In genomic region chr18:74480149-74480651, GRCh38 we compare ENCODE assay signal across 1 cellular context.
TF ChIP-seq lines count a peak whose summit lies in the region.

No MANE protein-coding gene starts in this region.

TF ChIP-seq in K562, 482 proteins besides CTCF, POLR2A, EP300 and RAD21 (continues in another document):
- TF ChIP-seq HDAC3 (IDR thresholded peaks at IDR 0.05; ENCODE audit: borderline replicate concordance, partially characterized antibody) (peak; percentile 53), MED1 (CRISPR knock-in tag; IDR thresholded peaks at IDR 0.05; ENCODE audit: borderline replicate concordance) (no peak), RERE (CRISPR knock-in tag; IDR thresholded peaks at IDR 0.05; ENCODE audit: borderline replicate concordance) (no peak), TRIM24 (IDR thresholded peaks at IDR 0.05) (peak in 1 of 2 experiments; percentile 50; a peak in 2 of 4 replicates), KHSRP (IDR thresholded peaks at IDR 0.05) (no peak), DMBX1 (CRISPR knock-in tag; IDR thresholded peaks at IDR 0.05; ENCODE audit: borderline replicate concordance) (no peak), ZNF766 (CRISPR knock-in tag; conservative IDR thresholded peaks at IDR 0.05) (0 out of 2 replicates have a peak, but pooled peaks have one; percentile 13), SMARCB1 (IDR thresholded peaks at IDR 0.05; ENCODE audit: insufficient read length, low read depth) (no peak), CEBPG (CRISPR knock-in tag; IDR thresholded peaks at IDR 0.05) (no peak), CEBPG (tag; conservative IDR thresholded peaks at IDR 0.05 in 1 of 2, IDR thresholded peaks at IDR 0.05 in 1 of 2) (no peak), SMAD4 (CRISPR knock-in tag; conservative IDR thresholded peaks at IDR 0.05) (no peak), EHMT2 (IDR thresholded peaks at IDR 0.05) (no peak), ZKSCAN3 (CRISPR knock-in tag; IDR thresholded peaks at IDR 0.05) (no peak), ZBTB8A (IDR thresholded peaks at IDR 0.05; ENCODE audit: partially characterized antibody) (no peak), ZNF140 (CRISPR knock-in tag; IDR thresholded peaks at IDR 0.05) (no peak), ASH1L (IDR thresholded peaks at IDR 0.05; ENCODE audit: borderline replicate concordance, low read depth, partially characterized antibody) (no peak), NFE2L1 (tag; IDR thresholded peaks at IDR 0.05; ENCODE audit: borderline replicate concordance, low read depth) (no peak), USF2 (CRISPR knock-in tag; IDR thresholded peaks at IDR 0.05) (no peak), STAT5A (IDR thresholded peaks at IDR 0.05; ENCODE audit: borderline replicate concordance, low read length) (peak; percentile 36; the same call in 1 of the 2 replicates), MTA1 (IDR thresholded peaks at IDR 0.05; ENCODE audit: borderline replicate concordance) (no peak), ZNF696 (CRISPR knock-in tag; conservative IDR thresholded peaks at IDR 0.05) (no peak), XRCC3 (IDR thresholded peaks at IDR 0.05) (no peak), CREBBP (IDR thresholded peaks at IDR 0.05; ENCODE audit: low read depth, low read length) (no peak), RBBP5 (IDR thresholded peaks at IDR 0.05; ENCODE audit: borderline replicate concordance, insufficient read depth, low read length, poor library complexity, severe bottlenecking) (no peak), ZSCAN29 (IDR thresholded peaks at IDR 0.05) (no peak), ERF (CRISPR knock-in tag; IDR thresholded peaks at IDR 0.05) (no peak), ZNF445 (CRISPR knock-in tag; IDR thresholded peaks at IDR 0.05; ENCODE audit: low read depth) (no peak), ZNF407 (IDR thresholded peaks at IDR 0.05; ENCODE audit: low read depth) (no peak), ZNF785 (CRISPR knock-in tag; IDR thresholded peaks at IDR 0.05) (no peak), CAMTA2 (CRISPR knock-in tag; conservative IDR thresholded peaks at IDR 0.05) (no peak), BRD4 (IDR thresholded peaks at IDR 0.05) (no peak), SETDB1 (IDR thresholded peaks at IDR 0.05; ENCODE audit: low read length) (no peak), ZNF165 (CRISPR knock-in tag; IDR thresholded peaks at IDR 0.05; ENCODE audit: borderline replicate concordance) (no peak), ZC3H11A (IDR thresholded peaks at IDR 0.05; ENCODE audit: low read depth, low read length) (no peak), PTBP1 (IDR thresholded peaks at IDR 0.05; ENCODE audit: low read depth, low read length) (no peak), TAL1 (IDR thresholded peaks at IDR 0.05) (peak; percentile 91), ZC3H8 (IDR thresholded peaks at IDR 0.05) (no peak), CBX8 (IDR thresholded peaks at IDR 0.05; ENCODE audit: borderline replicate concordance, extremely low read depth, low read depth, low read length, poor library complexity, severe bottlenecking) (no peak), ZFP30 (CRISPR knock-in tag; IDR thresholded peaks at IDR 0.05; ENCODE audit: borderline replicate concordance) (no peak), SMAD1 (IDR thresholded peaks at IDR 0.05; ENCODE audit: low read depth, low read length, partially characterized antibody) (no peak)
- TF ChIP-seq, protein P1, sequence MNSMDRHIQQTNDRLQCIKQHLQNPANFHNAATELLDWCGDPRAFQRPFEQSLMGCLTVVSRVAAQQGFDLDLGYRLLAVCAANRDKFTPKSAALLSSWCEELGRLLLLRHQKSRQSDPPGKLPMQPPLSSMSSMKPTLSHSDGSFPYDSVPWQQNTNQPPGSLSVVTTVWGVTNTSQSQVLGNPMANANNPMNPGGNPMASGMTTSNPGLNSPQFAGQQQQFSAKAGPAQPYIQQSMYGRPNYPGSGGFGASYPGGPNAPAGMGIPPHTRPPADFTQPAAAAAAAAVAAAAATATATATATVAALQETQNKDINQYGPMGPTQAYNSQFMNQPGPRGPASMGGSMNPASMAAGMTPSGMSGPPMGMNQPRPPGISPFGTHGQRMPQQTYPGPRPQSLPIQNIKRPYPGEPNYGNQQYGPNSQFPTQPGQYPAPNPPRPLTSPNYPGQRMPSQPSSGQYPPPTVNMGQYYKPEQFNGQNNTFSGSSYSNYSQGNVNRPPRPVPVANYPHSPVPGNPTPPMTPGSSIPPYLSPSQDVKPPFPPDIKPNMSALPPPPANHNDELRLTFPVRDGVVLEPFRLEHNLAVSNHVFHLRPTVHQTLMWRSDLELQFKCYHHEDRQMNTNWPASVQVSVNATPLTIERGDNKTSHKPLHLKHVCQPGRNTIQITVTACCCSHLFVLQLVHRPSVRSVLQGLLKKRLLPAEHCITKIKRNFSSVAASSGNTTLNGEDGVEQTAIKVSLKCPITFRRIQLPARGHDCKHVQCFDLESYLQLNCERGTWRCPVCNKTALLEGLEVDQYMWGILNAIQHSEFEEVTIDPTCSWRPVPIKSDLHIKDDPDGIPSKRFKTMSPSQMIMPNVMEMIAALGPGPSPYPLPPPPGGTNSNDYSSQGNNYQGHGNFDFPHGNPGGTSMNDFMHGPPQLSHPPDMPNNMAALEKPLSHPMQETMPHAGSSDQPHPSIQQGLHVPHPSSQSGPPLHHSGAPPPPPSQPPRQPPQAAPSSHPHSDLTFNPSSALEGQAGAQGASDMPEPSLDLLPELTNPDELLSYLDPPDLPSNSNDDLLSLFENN (IDR thresholded peaks at IDR 0.05; ENCODE audit: low read depth in 2 of 2, low read length in 2 of 2): peak in 1 of 2 experiments; percentile 56; a peak in 1 of 4 replicates
- TF ChIP-seq, protein P2, sequence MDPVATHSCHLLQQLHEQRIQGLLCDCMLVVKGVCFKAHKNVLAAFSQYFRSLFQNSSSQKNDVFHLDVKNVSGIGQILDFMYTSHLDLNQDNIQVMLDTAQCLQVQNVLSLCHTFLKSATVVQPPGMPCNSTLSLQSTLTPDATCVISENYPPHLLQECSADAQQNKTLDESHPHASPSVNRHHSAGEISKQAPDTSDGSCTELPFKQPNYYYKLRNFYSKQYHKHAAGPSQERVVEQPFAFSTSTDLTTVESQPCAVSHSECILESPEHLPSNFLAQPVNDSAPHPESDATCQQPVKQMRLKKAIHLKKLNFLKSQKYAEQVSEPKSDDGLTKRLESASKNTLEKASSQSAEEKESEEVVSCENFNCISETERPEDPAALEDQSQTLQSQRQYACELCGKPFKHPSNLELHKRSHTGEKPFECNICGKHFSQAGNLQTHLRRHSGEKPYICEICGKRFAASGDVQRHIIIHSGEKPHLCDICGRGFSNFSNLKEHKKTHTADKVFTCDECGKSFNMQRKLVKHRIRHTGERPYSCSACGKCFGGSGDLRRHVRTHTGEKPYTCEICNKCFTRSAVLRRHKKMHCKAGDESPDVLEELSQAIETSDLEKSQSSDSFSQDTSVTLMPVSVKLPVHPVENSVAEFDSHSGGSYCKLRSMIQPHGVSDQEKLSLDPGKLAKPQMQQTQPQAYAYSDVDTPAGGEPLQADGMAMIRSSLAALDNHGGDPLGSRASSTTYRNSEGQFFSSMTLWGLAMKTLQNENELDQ (CRISPR knock-in tag; IDR thresholded peaks at IDR 0.05; ENCODE audit: borderline replicate concordance): no peak
- TF ChIP-seq, protein P3, sequence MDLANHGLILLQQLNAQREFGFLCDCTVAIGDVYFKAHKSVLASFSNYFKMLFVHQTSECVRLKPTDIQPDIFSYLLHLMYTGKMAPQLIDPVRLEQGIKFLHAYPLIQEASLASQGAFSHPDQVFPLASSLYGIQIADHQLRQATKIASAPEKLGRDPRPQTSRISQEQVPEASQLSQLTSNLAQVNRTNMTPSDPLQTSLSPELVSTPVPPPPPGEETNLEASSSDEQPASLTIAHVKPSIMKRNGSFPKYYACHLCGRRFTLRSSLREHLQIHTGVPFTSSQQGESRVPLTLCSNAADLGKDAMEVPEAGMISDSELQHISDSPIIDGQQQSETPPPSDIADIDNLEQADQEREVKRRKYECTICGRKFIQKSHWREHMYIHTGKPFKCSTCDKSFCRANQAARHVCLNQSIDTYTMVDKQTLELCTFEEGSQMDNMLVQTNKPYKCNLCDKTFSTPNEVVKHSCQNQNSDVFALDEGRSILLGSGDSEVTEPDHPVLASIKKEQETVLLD (IDR thresholded peaks at IDR 0.05): no peak
